16 cellular contexts compared by ENCODE assay signal in genomic region chr6:41571066-41571780, GRCh38. TPM values are rescaled to one million over a fixed set of nuclear protein-coding genes. Genes with fewer than 3 reads are reported as not detected.
DNase-seq lines count a peak whose midpoint lies in the region; ATAC-seq and TF ChIP-seq lines count a peak whose summit lies in the region.
"Had no signal": no experiment of that assay in that cellular context is flagged by ENCODE, and none has a peak within 500 bp of the region (broad histone marks: within the 10 kb centered on the region; RNA-seq: fewer than 3 reads in every experiment).

No MANE protein-coding gene starts in this region.

- ATAC-seq in foreskin keratinocyte (peak; percentile 36), GM18861 (IDR thresholded peaks at IDR 0.05; ENCODE audit: unreplicated experiment) (no peak)
- ATAC-seq: A549, gastroesophageal sphincter had no signal

- H3K27me3 ChIP-seq in foreskin keratinocyte, result no peaks in the 10 kb centered on the region
- H3K27me3 ChIP-seq: gastroesophageal sphincter, right atrium auricular region, tibial artery had no signal

- H3K27ac Mint-ChIP-seq in activated CD4-positive, alpha-beta T cell treated with anti-CD3 and anti-CD28 coated beads, Interleukin-2, amount 10 ng/mL, durations not matched to agents 24 days and 14 days, result no peak overlapping the region
- H3K27ac Mint-ChIP-seq: T-helper 1 cell treated with Interleukin-12 subunit alpha and Interleukin-12 subunit beta and Interleukin-4 antibody, amounts not matched to agents 30 μg/mL and 1 μg/mL, for 36 hours had no signal

- H3K27me3 Mint-ChIP-seq in activated CD4-positive, alpha-beta T cell treated with anti-CD3 and anti-CD28 coated beads, Interleukin-2, amount 10 ng/mL, durations not matched to agents 24 days and 14 days, result peaks cover 3% of the 10 kb centered on the region

- H3K27ac ChIP-seq in foreskin keratinocyte, result no peak overlapping the region
- H3K27ac ChIP-seq: gastroesophageal sphincter, right atrium auricular region, tibial artery had no signal

- DNase-seq in activated CD4-positive, alpha-beta T cell treated with anti-CD3 and anti-CD28 coated beads for 48 hours, result peak; percentile 54
- DNase-seq in activated CD4-positive, alpha-beta T cell treated with anti-CD3 and anti-CD28 coated beads, Interleukin-2, amount 10 ng/mL, durations not matched to agents 24 days and 14 days, result no peak
- DNase-seq in MV-4-11 (lab: John Stamatoyannopoulos, UW) (peak; percentile 39), foreskin keratinocyte (no peak), HT-29 (ENCODE audit: low spot score) (no peak), cortex of kidney (lab: John Stamatoyannopoulos, UW) (no peak)
- peak; percentile 52 for DNase-seq in stimulated activated CD8-positive, alpha-beta memory T cell treated with anti-CD3 and anti-CD28 coated beads, Interleukin-4, amount 100 ng/mL, for 48 hours
- DNase-seq: anterior cingulate cortex, NCI-H1105 treated with DMSO at 0.1 percent for 48 hours, NCI-H524, tibial artery had no signal

- intact Hi-C loops in activated CD4-positive, alpha-beta T cell treated with anti-CD3 and anti-CD28 coated beads, Interleukin-2, amount 10 ng/mL, durations not matched to agents 24 days and 14 days (cut with micrococcal nuclease), result no loop called here

- H3K4me1 Mint-ChIP-seq in activated CD4-positive, alpha-beta T cell treated with anti-CD3 and anti-CD28 coated beads, Interleukin-2, amount 10 ng/mL, durations not matched to agents 24 days and 14 days, result peaks cover 12% of the 10 kb centered on the region

- peaks cover 4% of the 10 kb centered on the region for H3K36me3 Mint-ChIP-seq in activated CD4-positive, alpha-beta T cell treated with anti-CD3 and anti-CD28 coated beads, Interleukin-2, amount 10 ng/mL, durations not matched to agents 24 days and 14 days (ENCODE audit: low read depth)

- TF ChIP-seq CTCF in foreskin keratinocyte (conservative IDR thresholded peaks at IDR 0.05), result no peak

- H3K4me3 Mint-ChIP-seq in activated CD4-positive, alpha-beta T cell treated with anti-CD3 and anti-CD28 coated beads, Interleukin-2, amount 10 ng/mL, durations not matched to agents 24 days and 14 days, result no peak overlapping the region
- H3K4me3 Mint-ChIP-seq: T-helper 1 cell treated with Interleukin-12 subunit alpha and Interleukin-12 subunit beta and Interleukin-4 antibody, amounts not matched to agents 30 μg/mL and 1 μg/mL, for 36 hours had no signal

- H3K4me1 ChIP-seq in foreskin keratinocyte, result no peaks in the 10 kb centered on the region

- no peaks in the 10 kb centered on the region for H3K9me3 Mint-ChIP-seq in activated CD4-positive, alpha-beta T cell treated with anti-CD3 and anti-CD28 coated beads, Interleukin-2, amount 10 ng/mL, durations not matched to agents 24 days and 14 days
- H3K9me3 Mint-ChIP-seq: T-helper 1 cell treated with Interleukin-12 subunit alpha and Interleukin-12 subunit beta and Interleukin-4 antibody, amounts not matched to agents 30 μg/mL and 1 μg/mL, for 36 hours had no signal

RNA-seq across cellular contexts. Expression of gene FOXP4, which starts 25.0 kb away (rescaled TPM):
- 16.9 and 17.6 TPM in 2 replicates for total RNA-seq in activated CD4-positive, alpha-beta T cell treated with anti-CD3 and anti-CD28 coated beads, Interleukin-2, amount 10 ng/mL, durations not matched to agents 24 days and 14 days
- total RNA-seq in foreskin keratinocyte, result 8.2 and 8.8 TPM in 2 replicates
- polyA plus RNA-seq in foreskin keratinocyte, result 12.2 and 12.5 TPM in 2 replicates
- total RNA-seq in HT-29 (2014; rRNA removed; shearing (Covaris generic)), result 17.2 and 18.4 TPM in 2 replicates

Comparison
In these comparisons a context has a peak if more than half of its experiments do, and no peak if none do; other contexts are left out.
1. DNase-seq: peak in activated CD4-positive, alpha-beta T cell treated with anti-CD3 and anti-CD28 coated beads for 48 hours (single experiment), MV-4-11 (single experiment) and stimulated activated CD8-positive, alpha-beta memory T cell treated with anti-CD3 and anti-CD28 coated beads, Interleukin-4, amount 100 ng/mL, for 48 hours (single experiment); none in activated CD4-positive, alpha-beta T cell treated with anti-CD3 and anti-CD28 coated beads, Interleukin-2, amount 10 ng/mL, durations not matched to agents 24 days and 14 days (single experiment), foreskin keratinocyte (0 of 2), HT-29 (single experiment) and cortex of kidney (single experiment).